Comparison of ENCODE assay signal across 20 cellular contexts in the genomic region with DNA sequence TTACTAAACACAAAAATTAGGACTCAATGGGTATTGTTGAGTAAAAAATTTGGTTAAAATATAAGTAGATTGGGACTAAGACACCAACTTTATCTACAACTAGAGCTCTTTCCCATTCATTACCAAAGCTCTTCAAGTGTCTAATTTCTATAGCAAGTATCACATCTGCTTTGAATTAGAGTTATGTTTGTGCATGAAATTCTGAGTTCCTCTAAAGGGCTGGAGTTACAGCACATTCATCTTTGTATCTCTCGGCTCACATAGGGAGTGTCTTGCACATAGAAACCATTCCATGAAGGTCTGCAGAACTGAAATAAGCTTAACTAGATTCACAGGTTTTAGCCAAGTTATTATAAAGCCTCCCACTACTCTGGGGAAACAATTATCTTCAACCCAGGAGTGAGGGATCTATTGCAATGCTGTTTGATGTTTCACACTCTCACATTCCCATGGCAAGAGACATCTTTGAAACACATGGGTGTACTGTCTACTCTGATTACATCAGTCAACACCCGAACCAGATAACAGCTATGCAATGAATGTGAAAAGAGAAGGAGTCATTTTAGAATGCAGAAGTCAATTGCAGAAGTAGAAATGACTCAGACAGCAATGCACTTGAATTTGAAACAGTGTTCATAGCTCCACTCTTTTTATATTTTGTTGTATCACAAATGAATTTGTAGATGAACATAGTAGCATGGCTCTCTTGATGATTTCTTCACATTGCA.
DNase-seq lines count a peak whose midpoint lies in the region; ATAC-seq and FAIRE-seq lines count a peak whose summit lies in the region.
"Had no signal": no experiment of that assay in that cellular context is flagged by ENCODE, and none has a peak within 500 bp of the region (broad histone marks: within the 10 kb centered on the region; RNA-seq: fewer than 3 reads in every experiment).

No MANE protein-coding gene starts in this region.

- H3K4me1 ChIP-seq in Karpas-422 (ENCODE audit: low read length): peaks cover 62% of the 10 kb centered on the region

- H3K27me3 ChIP-seq in Karpas-422 (ENCODE audit: low read length): no peaks in the 10 kb centered on the region

- H3K4me2 ChIP-seq in Karpas-422 (ENCODE audit: low read depth, low read length, poor library complexity, severe bottlenecking): peak overlapping the region; percentile 57

- H3K79me2 ChIP-seq in Karpas-422 (ENCODE audit: low read length): no peaks in the 10 kb centered on the region

- H3K4me3 ChIP-seq in Karpas-422 (ENCODE audit: low read length): peak overlapping the region; percentile 36

- H2AFZ ChIP-seq in Karpas-422 (ENCODE audit: low read length): peak overlapping the region; percentile 44; the same call in 1 of the 2 replicates

- H3K9ac ChIP-seq in Karpas-422 (ENCODE audit: low read length): peak overlapping the region; percentile 65

- peaks cover 26% of the 10 kb centered on the region for H3K9me3 ChIP-seq in Karpas-422 (ENCODE audit: low read length)

- DNase-seq in Karpas-422 (peak; percentile 89), OCI-M2 (lab: John Stamatoyannopoulos, UW; ENCODE audit: unreplicated experiment) (peak; percentile 12), pons (ENCODE audit: low spot score) (peak; percentile 4), GM03348 (ENCODE audit: low spot score) (no peak), UCSD-AML1 (lab: John Stamatoyannopoulos, UW; ENCODE audit: unreplicated experiment) (no peak)
- DNase-seq: activated CD4-positive, alpha-beta T cell treated with anti-CD3 and anti-CD28 coated beads, Interleukin-2, amount 50 U/mL, for 4 hours; amygdala; DMS79; kidney glomerular epithelial cell; NCI-H1436 treated with DMSO at 0.1 percent for 48 hours; NCI-H510A treated with DMSO at 0.1 percent for 48 hours; posterior cingulate gyrus; substantia nigra; T-helper 9 cell had no signal

- no peaks in the 10 kb centered on the region for H3K9me2 ChIP-seq in Karpas-422 (replicated peaks; ENCODE audit: insufficient read depth, low read length)

- no peak for ATAC-seq in HG03196 (IDR thresholded peaks at IDR 0.05; ENCODE audit: unreplicated experiment)
- no peak for ATAC-seq in HG02852 (IDR thresholded peaks at IDR 0.05; ENCODE audit: unreplicated experiment)
- ATAC-seq: activated T-helper 17 cell treated with anti-CD3 and anti-CD28 coated beads, Interleukin-2, amount 50 U/mL, for 72 hours had no signal

- no peaks in the 10 kb centered on the region for H4K20me1 ChIP-seq in Karpas-422 (ENCODE audit: insufficient read depth, low read depth, low read length)

- H3K36me3 ChIP-seq in Karpas-422 (ENCODE audit: insufficient read depth, low read length): peaks cover 11% of the 10 kb centered on the region; the same call in 1 of the 2 replicates

- H3K27ac ChIP-seq in Karpas-422 (ENCODE audit: low read length): peak overlapping the region; percentile 98
- H3K27ac ChIP-seq: C4-2B had no signal

- peak; percentile 58 for FAIRE-seq in endometrium (lab: Jason Lieb, UNC)
- FAIRE-seq: colon had no signal

Comparison
In these comparisons a context has a peak if more than half of its experiments do, and no peak if none do; other contexts are left out.
1. DNase-seq: peak in Karpas-422 (single experiment), OCI-M2 (single experiment) and pons (single experiment); none in GM03348 (single experiment) and UCSD-AML1 (single experiment).